Comparison of ENCODE assay signal across 27 cellular contexts in the genomic region with DNA sequence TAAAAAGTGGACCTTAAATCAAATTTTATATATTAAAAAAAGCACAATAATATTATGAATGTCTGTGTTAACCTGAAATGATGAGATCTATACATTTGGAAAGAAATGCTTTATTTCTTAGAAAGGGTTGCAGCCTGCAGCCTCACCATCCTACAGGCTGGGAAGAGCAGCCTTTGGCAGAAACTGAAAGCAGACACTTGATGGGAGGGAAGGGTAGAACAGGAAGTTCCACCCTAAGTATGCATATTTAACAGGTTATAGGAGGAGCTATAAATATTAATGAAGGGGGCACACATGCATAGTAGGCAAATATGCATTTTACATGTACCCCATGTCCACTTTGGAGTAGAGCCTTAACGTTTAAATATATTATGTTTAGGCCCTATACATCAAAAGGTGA.
"Had no signal": no experiment of that assay in that cellular context is flagged by ENCODE, and none has a peak within 500 bp of the region (broad histone marks: within the 10 kb centered on the region; RNA-seq: fewer than 3 reads in every experiment).

No MANE protein-coding gene starts in this region.

- H3K36me3 ChIP-seq: colonic mucosa, esophagus squamous epithelium, gastrocnemius medialis, left lung, lower lobe of right lung had no signal

- ATAC-seq: effector memory CD8-positive, alpha-beta T cell; esophagus mucosa; gastrocnemius medialis; left cardiac atrium; left lung; left ventricle myocardium superior; lower lobe of right lung; mucosa of descending colon had no signal

- H3K27me3 ChIP-seq: colonic mucosa, esophagus squamous epithelium, gastrocnemius medialis, hepatocyte, left lung had no signal

- H3K9me3 Mint-ChIP-seq: dendritic cell treated with granulocyte-macrophage colony-stimulating factor and Interleukin-4, amounts not matched to agents 40 ng/mL and 50 ng/mL, for 4 days; effector memory CD8-positive, alpha-beta T cell had no signal

- H3K27ac Mint-ChIP-seq: dendritic cell treated with granulocyte-macrophage colony-stimulating factor and Interleukin-4, amounts not matched to agents 40 ng/mL and 50 ng/mL, for 4 days; endodermal cell; mesothelial cell of epicardium had no signal

- H3K4me2 ChIP-seq: hepatocyte had no signal

- H3K27me3 Mint-ChIP-seq: dendritic cell treated with granulocyte-macrophage colony-stimulating factor and Interleukin-4, amounts not matched to agents 40 ng/mL and 50 ng/mL, for 4 days; effector memory CD8-positive, alpha-beta T cell; naive B cell had no signal

- H3K4me3 Mint-ChIP-seq: dendritic cell treated with granulocyte-macrophage colony-stimulating factor and Interleukin-4, amounts not matched to agents 40 ng/mL and 50 ng/mL, for 4 days; effector memory CD8-positive, alpha-beta T cell; endodermal cell; mesothelial cell of epicardium; naive B cell had no signal

- FAIRE-seq: islet of Langerhans, keratinocyte had no signal

- H2AFZ ChIP-seq: hepatocyte had no signal

- H3K27ac ChIP-seq: colonic mucosa, epithelial cell of prostate, esophagus squamous epithelium, gastrocnemius medialis, hepatocyte, left lung, lower lobe of right lung had no signal

- DNase-seq: colonic mucosa; cortex of kidney; effector CD8-positive, alpha-beta T cell; effector memory CD8-positive, alpha-beta T cell; endodermal cell; erythroblast; esophagus squamous epithelium; foreskin fibroblast; foreskin melanocyte; gastrocnemius medialis; glutamatergic neuron; head of caudate nucleus; hypothalamus; left cardiac atrium; left lung; left ventricle myocardium superior; lower lobe of right lung; mesenchymal stem cell; mucosa of descending colon; naive B cell had no signal

- H3K9me3 ChIP-seq: colonic mucosa, gastrocnemius medialis, lower lobe of right lung had no signal

- H3K79me2 ChIP-seq: hepatocyte had no signal

- H3K4me1 Mint-ChIP-seq: mesothelial cell of epicardium had no signal

- H3K4me3 ChIP-seq: colonic mucosa, esophagus squamous epithelium, gastrocnemius medialis, hepatocyte, left lung, lower lobe of right lung, mucosa of descending colon had no signal

- H3K4me1 ChIP-seq: colonic mucosa, esophagus squamous epithelium, gastrocnemius medialis, left lung, lower lobe of right lung had no signal
